In the genomic region with DNA sequence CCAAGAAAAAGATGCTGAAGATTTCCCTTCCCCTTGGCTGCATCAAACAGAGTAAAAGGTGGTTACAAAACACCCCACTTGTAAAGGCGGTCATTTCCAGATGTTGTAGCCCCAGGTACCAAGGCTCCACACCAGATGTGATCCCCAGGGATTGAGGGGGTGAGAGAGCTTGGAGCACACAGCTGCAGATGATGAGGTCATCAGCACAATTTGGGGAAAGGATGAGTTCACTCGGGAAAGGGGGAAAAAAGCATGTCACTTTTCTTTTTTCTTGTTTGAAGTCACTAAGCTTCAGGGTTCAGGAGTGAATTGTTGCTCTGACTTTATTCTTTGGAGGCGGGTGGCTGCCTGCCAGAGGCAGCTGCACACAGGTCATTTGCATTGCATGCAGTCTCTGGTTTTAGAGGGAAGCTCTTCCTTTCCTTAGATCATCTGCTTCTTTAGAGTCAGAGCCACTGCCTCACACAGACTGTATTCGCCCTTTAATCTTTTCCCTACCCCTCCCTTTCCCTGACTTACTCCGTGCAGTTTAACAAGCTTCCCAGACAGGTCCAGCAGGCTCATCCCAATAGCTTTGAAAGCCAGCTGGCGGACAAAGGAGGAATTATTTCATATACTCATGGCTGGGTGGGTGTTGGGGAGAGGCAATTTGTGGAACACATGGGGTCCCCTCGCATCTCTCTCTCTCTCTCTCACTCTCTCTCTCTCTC, we compare ENCODE assay signal across 1 cellular context.
TF ChIP-seq lines count a peak whose summit lies in the region.

No MANE protein-coding gene starts in this region.

TF ChIP-seq in HepG2, 621 proteins besides CTCF, POLR2A, EP300 and RAD21 (continued from another document):
- TF ChIP-seq NKX3-1 (CRISPR knock-in tag; IDR thresholded peaks at IDR 0.05) (no peak), ZNF143 (CRISPR knock-in tag; IDR thresholded peaks at IDR 0.05) (no peak), MTA1 (CRISPR knock-in tag; IDR thresholded peaks at IDR 0.05; ENCODE audit: borderline replicate concordance) (no peak), SNAPC2 (CRISPR knock-in tag; IDR thresholded peaks at IDR 0.05) (no peak)
